In the genomic region with DNA sequence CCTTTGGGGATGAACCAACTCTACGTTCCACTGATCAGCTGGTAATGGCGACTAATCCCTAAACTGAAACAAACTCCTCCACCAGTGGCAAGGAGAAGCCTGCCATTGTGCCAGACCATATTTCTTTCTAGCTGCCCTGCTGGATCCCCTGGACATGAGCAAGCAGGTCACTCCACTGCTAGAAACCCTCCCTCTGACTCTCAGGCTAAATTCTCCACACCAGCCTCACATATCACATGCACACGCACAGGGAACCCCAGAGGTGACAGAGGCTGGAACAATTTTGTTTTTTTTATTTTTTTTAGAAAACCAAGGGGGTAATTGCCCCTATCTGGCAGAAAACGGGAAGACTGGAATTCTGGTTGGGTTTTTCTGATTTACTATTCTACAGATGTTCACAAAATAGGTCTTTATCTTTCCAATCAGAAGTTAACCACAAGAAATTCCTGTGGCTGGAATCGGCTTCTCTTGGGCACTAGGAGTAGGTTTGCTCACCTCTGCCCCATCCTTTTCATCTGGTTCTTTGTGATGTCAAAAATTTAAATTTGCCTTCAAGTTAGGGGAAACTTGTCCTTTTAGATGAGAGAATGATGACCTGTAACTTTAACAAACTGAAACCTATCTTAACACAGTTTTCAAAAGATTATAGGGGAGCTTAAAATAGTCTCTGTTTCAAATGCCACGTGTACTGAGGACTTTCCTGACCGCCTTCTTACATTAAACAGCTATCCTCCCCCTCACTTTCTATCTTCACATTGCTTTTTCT, we compare ENCODE assay signal across 1 cellular context.
TF ChIP-seq lines count a peak whose summit lies in the region.

No MANE protein-coding gene starts in this region.

TF ChIP-seq in K562, 482 proteins besides CTCF, POLR2A, EP300 and RAD21 (continued from another document):
- TF ChIP-seq, protein P1, sequence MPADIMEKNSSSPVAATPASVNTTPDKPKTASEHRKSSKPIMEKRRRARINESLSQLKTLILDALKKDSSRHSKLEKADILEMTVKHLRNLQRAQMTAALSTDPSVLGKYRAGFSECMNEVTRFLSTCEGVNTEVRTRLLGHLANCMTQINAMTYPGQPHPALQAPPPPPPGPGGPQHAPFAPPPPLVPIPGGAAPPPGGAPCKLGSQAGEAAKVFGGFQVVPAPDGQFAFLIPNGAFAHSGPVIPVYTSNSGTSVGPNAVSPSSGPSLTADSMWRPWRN (IDR thresholded peaks at IDR 0.05; ENCODE audit: low read depth) = 0 out of 2 replicates have a peak, but pooled peaks have one; percentile 12
